ENCODE assay signal across 27 cellular contexts in genomic region chr7:64182036-64182790, GRCh38. TPM values are rescaled to one million over a fixed set of nuclear protein-coding genes. Genes with fewer than 3 reads are reported as not detected.
"Had no signal": no experiment of that assay in that cellular context is flagged by ENCODE, and none has a peak within 500 bp of the region (broad histone marks: within the 10 kb centered on the region; RNA-seq: fewer than 3 reads in every experiment).

No MANE protein-coding gene starts in this region.

- H3K27me3 ChIP-seq: brain microvascular endothelial cell, MG63 had no signal

- H3K4me3 ChIP-seq: MG63 had no signal

- ATAC-seq: activated CD8-positive, alpha-beta T cell treated with anti-CD3 and anti-CD28 coated beads for 36 hours; activated T-cell treated with anti-CD3 and anti-CD28 coated beads, Interleukin-2, amount 50 U/mL, for 72 hours; Panc1 had no signal

- H3K27ac ChIP-seq: brain microvascular endothelial cell had no signal

- H3K36me3 ChIP-seq: brain microvascular endothelial cell, MG63 had no signal

- FAIRE-seq: TTC549 had no signal

- DNase-seq: amniotic stem cell, aorta, brain microvascular endothelial cell, Kasumi-1, KG1, MG63, NCI-H1048, NCI-H1105 treated with DMSO at 0.1 percent for 48 hours, NCI-H1436, NCI-H1694, NCI-H2081 treated with DMSO at 0.1 percent for 48 hours, NCI-H345, NCI-H524 treated with DMSO at 0.1 percent for 48 hours, SHP77 treated with DMSO at 0.1 percent for 48 hours had no signal

- H3K9me3 ChIP-seq: MG63 had no signal

RNA-seq across cellular contexts. Expression of gene ZNF735, which starts 24.8 kb away (rescaled TPM):
- total RNA-seq: activated CD4-positive, alpha-beta T cell treated with anti-CD3 and anti-CD28 coated beads, Interleukin-2, amount 10 ng/mL, durations not matched to agents 24 days and 14 days; activated CD8-positive, alpha-beta memory T cell treated with anti-CD3 and anti-CD28 coated beads for 36 hours; activated CD8-positive, alpha-beta T cell treated with anti-CD3 and anti-CD28 coated beads for 36 hours; activated naive CD8-positive, alpha-beta T cell treated with anti-CD3 and anti-CD28 coated beads for 36 hours; activated T-cell treated with anti-CD3 and anti-CD28 coated beads, Interleukin-2, amount 50 U/mL, for 72 hours; activated T-helper 17 cell treated with anti-CD3 and anti-CD28 coated beads, Interleukin-2, amount 50 U/mL, for 72 hours; aorta; cerebellum; NCI-H460; RPMI7951; SK-MEL-5; T-helper 1 cell treated with Interleukin-12 subunit alpha and Interleukin-12 subunit beta and Interleukin-4 antibody, amounts not matched to agents 30 ng/mL and 1 ng/mL, for 36 hours had no signal
- polyA plus RNA-seq: aorta had no signal

RNA-seq across cellular contexts. Expression of gene ZNF679, which starts 46.1 kb away (rescaled TPM):
- total RNA-seq: activated CD4-positive, alpha-beta T cell treated with anti-CD3 and anti-CD28 coated beads, Interleukin-2, amount 10 ng/mL, durations not matched to agents 24 days and 14 days; activated CD8-positive, alpha-beta memory T cell treated with anti-CD3 and anti-CD28 coated beads for 36 hours; activated CD8-positive, alpha-beta T cell treated with anti-CD3 and anti-CD28 coated beads for 36 hours; activated naive CD8-positive, alpha-beta T cell treated with anti-CD3 and anti-CD28 coated beads for 36 hours; activated T-cell treated with anti-CD3 and anti-CD28 coated beads, Interleukin-2, amount 50 U/mL, for 72 hours; activated T-helper 17 cell treated with anti-CD3 and anti-CD28 coated beads, Interleukin-2, amount 50 U/mL, for 72 hours; aorta; cerebellum; NCI-H460; RPMI7951; SK-MEL-5; T-helper 1 cell treated with Interleukin-12 subunit alpha and Interleukin-12 subunit beta and Interleukin-4 antibody, amounts not matched to agents 30 ng/mL and 1 ng/mL, for 36 hours had no signal
- polyA plus RNA-seq: aorta had no signal
